ENCODE assay signal across 1 cellular context in genomic region chr4:183638436-183638835, GRCh38.
A peak's percentile ranks its signal among the peaks of the same experiment; 100 is the strongest.
TF ChIP-seq lines count a peak whose summit lies in the region.

No MANE protein-coding gene starts in this region.

TF ChIP-seq in IMR-90, 13 proteins besides CTCF, POLR2A, EP300 and RAD21:
- TF ChIP-seq BHLHE40 (IDR thresholded peaks at IDR 0.05; ENCODE audit: low read depth, low read length) (no peak), CEBPB (IDR thresholded peaks at IDR 0.05; ENCODE audit: low read depth, low read length) (peak; percentile 69)
